10 cellular contexts compared by ENCODE assay signal in genomic region chr3:109224333-109224732, GRCh38.
DNase-seq lines count a peak whose midpoint lies in the region; ATAC-seq, FAIRE-seq and TF ChIP-seq lines count a peak whose summit lies in the region.
"Had no signal": no experiment of that assay in that cellular context is flagged by ENCODE, and none has a peak within 500 bp of the region (broad histone marks: within the 10 kb centered on the region; RNA-seq: fewer than 3 reads in every experiment).

No MANE protein-coding gene starts in this region.

- no TSS peak for BruUV-seq in Caco-2 (replicated peaks; lab: Mats Ljungman, UMichigan)

- no peak overlapping the region for H3K27ac Mint-ChIP-seq in Caco-2 (ENCODE audit: unreplicated experiment)

- H3K36me3 ChIP-seq in Caco-2 (ENCODE audit: control insufficient read depth, insufficient read depth, low read length) (no peaks in the 10 kb centered on the region), Peyer's patch (no peaks in the 10 kb centered on the region), kidney (ENCODE audit: control insufficient read depth in 1 of 2, insufficient read depth in 2 of 2, low read length in 2 of 2) (no peaks in the 10 kb centered on the region)

- DNase-seq in Caco-2 (peak; percentile 54 to 56), Peyer's patch (peak in 2 of 3 donors; percentile 83 to 85), kidney (no peak), HCEC 1CT (no peak), GF-D8 (lab: John Stamatoyannopoulos, UW) (no peak)
- DNase-seq: retina, T-helper 9 cell had no signal

- H3K9ac ChIP-seq in kidney (ENCODE audit: low read length in 2 of 2) = no peak overlapping the region

- H3K4me1 ChIP-seq in Caco-2 (no peaks in the 10 kb centered on the region), Peyer's patch (no peaks in the 10 kb centered on the region), kidney (ENCODE audit: control insufficient read depth in 1 of 2, insufficient read depth in 1 of 2, low read depth in 1 of 2, low read length in 2 of 2) (no peaks in the 10 kb centered on the region)

- H3K9me3 Mint-ChIP-seq in Caco-2 (ENCODE audit: unreplicated experiment) = peaks cover 5% of the 10 kb centered on the region

- H3K27ac ChIP-seq in Peyer's patch (no peak overlapping the region), kidney (ENCODE audit: low read depth in 2 of 2, low read length in 2 of 2) (no peak overlapping the region)

- no peaks in the 10 kb centered on the region for H3K36me3 Mint-ChIP-seq in Caco-2 (ENCODE audit: insufficient read depth, unreplicated experiment)

- CTCF ChIA-PET in Caco-2 (lab: Charles Lee) = interaction anchor here (0.7 to 1.6 kb wide), 3 partner anchors 126 to 563 kb away, joined by 3 to 27 read pairs (median 5); no protein-coding TSS in a partner anchor

- no peak for TF ChIP-seq POLR2A in Peyer's patch (IDR thresholded peaks at IDR 0.05)

- H3K4me3 ChIP-seq in Caco-2 (ENCODE audit: low read depth, low read length) (no peak overlapping the region), Peyer's patch (no peak overlapping the region), kidney (ENCODE audit: low read length in 2 of 2) (peak overlapping the region; percentile 32 to 40)

- no peak for FAIRE-seq in kidney (lab: Jason Lieb, UNC)

- no peaks in the 10 kb centered on the region for H3K4me1 Mint-ChIP-seq in Caco-2 (ENCODE audit: low read depth, unreplicated experiment)

- intact Hi-C loops in Caco-2 (cut with micrococcal nuclease; ENCODE audit: unreplicated experiment) = loop anchor here (1.0 to 10.0 kb wide), 3 partner anchors 98 to 201 kb away; no protein-coding TSS in a partner anchor
- intact Hi-C loops in kidney (cut with DNase I) = no loop called here

- no peak overlapping the region for H3K4me3 Mint-ChIP-seq in Caco-2 (ENCODE audit: unreplicated experiment)

- TF ChIP-seq CTCF in Caco-2 (IDR thresholded peaks at IDR 0.05; ENCODE audit: insufficient read depth in 1 of 2, low read depth in 1 of 2, low read length in 1 of 2, severe bottlenecking in 1 of 2, unreplicated experiment in 1 of 2) (peak; percentile 38 to 55), GM12873 (IDR thresholded peaks at IDR 0.05; ENCODE audit: insufficient read depth, low read depth, low read length, missing control alignments) (peak; percentile 35), Peyer's patch (IDR thresholded peaks at IDR 0.05) (peak in 4 of 6 experiments; percentile 39 to 78 (median 77)), kidney (IDR thresholded peaks at IDR 0.05; ENCODE audit: borderline replicate concordance, extremely low read depth, insufficient read depth) (peak; percentile 54)

- H3K9me3 ChIP-seq in Caco-2 (no peaks in the 10 kb centered on the region), Peyer's patch (no peaks in the 10 kb centered on the region), kidney (ENCODE audit: control insufficient read depth in 1 of 2, low read length in 2 of 2) (no peaks in the 10 kb centered on the region)

- H3K27me3 Mint-ChIP-seq in Caco-2 (ENCODE audit: insufficient read depth, unreplicated experiment) = no peaks in the 10 kb centered on the region

- POLR2A ChIA-PET in Caco-2 (lab: Charles Lee) = no interaction called here

- no peaks in the 10 kb centered on the region for H3K27me3 ChIP-seq in Caco-2 (replicated peaks; ENCODE audit: control insufficient read depth, insufficient read depth, low read length)
- H3K27me3 ChIP-seq in Peyer's patch = no peaks in the 10 kb centered on the region

- ATAC-seq in GM19395 (IDR thresholded peaks at IDR 0.05; ENCODE audit: unreplicated experiment) = no peak
- ATAC-seq in esophagus mucosa = no peak

Comparison
In these comparisons a context has a peak if more than half of its experiments do, and no peak if none do; other contexts are left out.
1. DNase-seq: peak in Caco-2 (2 of 2) and Peyer's patch (2 of 3); none in kidney (single experiment), HCEC 1CT (single experiment) and GF-D8 (single experiment).
2. H3K4me3 ChIP-seq: peak in kidney (2 of 2); none in Caco-2 (single experiment) and Peyer's patch (0 of 4).
3. Peak in every context shown above with its lines, with median percentiles within 50 percentile points of each other: CTCF ChIP-seq.